ENCODE assay signal across 1 cellular context in genomic region chr17:31936615-31937609, GRCh38.
A peak's percentile ranks its signal among the peaks of the same experiment; 100 is the strongest.
TF ChIP-seq lines count a peak whose summit lies in the region.

TSS of gene SUZ12 (plus strand) at chr17:31937007. CDS start at chr17:31937247, 240 bp downstream.

TF ChIP-seq in H1, 55 proteins besides CTCF, POLR2A, EP300 and RAD21 (continued from another document):
- TF ChIP-seq PHF8 (conservative IDR thresholded peaks at IDR 0.05; ENCODE audit: low read depth, low read length): peak; percentile 85
- peak; percentile 57; the same call in 1 of the 2 replicates for TF ChIP-seq YY1 (IDR thresholded peaks at IDR 0.05; ENCODE audit: low read depth, low read length)
- peak; percentile 25 for TF ChIP-seq TAF7 (optimal IDR thresholded peaks at IDR 0.05; ENCODE audit: borderline replicate concordance, low read depth, low read length)
- peak; percentile 76 for TF ChIP-seq POLR2AphosphoS5 (IDR thresholded peaks at IDR 0.05; ENCODE audit: low read depth, low read length)
- 0 out of 2 replicates have a peak, but pooled peaks have one; percentile 23 for TF ChIP-seq SP1 (IDR thresholded peaks at IDR 0.05; ENCODE audit: low read depth, low read length)
